In the genomic region with DNA sequence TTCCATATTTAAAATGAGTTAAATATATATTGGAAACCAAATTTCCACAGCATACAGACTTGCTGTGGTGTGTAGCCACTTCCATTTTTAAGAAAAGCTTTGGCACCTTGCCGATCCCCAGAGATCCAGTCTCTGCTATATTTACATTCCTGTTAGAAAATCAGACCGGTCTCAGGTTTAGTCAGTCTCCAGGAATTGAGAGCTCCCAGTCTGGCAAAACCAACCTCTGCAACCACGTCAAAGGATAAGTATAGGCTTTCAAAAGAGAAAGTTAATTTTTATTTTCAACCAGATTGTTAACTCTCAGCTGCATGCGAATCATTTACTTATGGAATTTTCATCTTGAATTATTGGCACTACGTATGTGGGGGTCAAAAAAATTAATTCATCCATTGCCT, we compare ENCODE assay signal across 15 cellular contexts. TPM values are rescaled to one million over a fixed set of nuclear protein-coding genes. Genes with fewer than 3 reads are reported as not detected.
DNase-seq lines count a peak whose midpoint lies in the region; ATAC-seq, FAIRE-seq and TF ChIP-seq lines count a peak whose summit lies in the region.
"Had no signal": no experiment of that assay in that cellular context is flagged by ENCODE, and none has a peak within 500 bp of the region (broad histone marks: within the 10 kb centered on the region; RNA-seq: fewer than 3 reads in every experiment).

No MANE protein-coding gene starts in this region.

- peak in 1 of 2 experiments; percentile 50 for DNase-seq in A549 (ENCODE audit: low read depth in 1 of 2, low spot score in 1 of 2)
- peak; percentile 61 for DNase-seq in HS-5 (ENCODE audit: low read depth)
- peak; percentile 86 for DNase-seq in choroid plexus epithelial cell (ENCODE audit: low read depth)
- DNase-seq in mucosa of gallbladder (ENCODE audit: low spot score): peak; percentile 26
- DNase-seq in RKO (ENCODE audit: low spot score): no peak
- no peak for DNase-seq in NCI-H187 treated with DMSO at 0.1 percent for 48 hours (lab: John Stamatoyannopoulos, UW)
- no peak for DNase-seq in right atrium auricular region (ENCODE audit: low spot score)
- DNase-seq: activated T-cell treated with anti-CD3 and anti-CD28 coated beads, Interleukin-2, amount 50 U/mL, for 4 hours; foreskin melanocyte; left ventricle myocardium inferior; NCI-H1417 treated with DMSO at 0.1 percent for 48 hours; NCI-H82; psoas muscle; SJCRH30 had no signal

- ATAC-seq in A549 (peak; percentile 80 to 81; a peak in 5 of 6 replicates), GM21717 (IDR thresholded peaks at IDR 0.05; ENCODE audit: unreplicated experiment) (no peak)
- ATAC-seq: activated T-cell treated with anti-CD3 and anti-CD28 coated beads, Interleukin-2, amount 50 U/mL, for 4 hours had no signal

- no peaks in the 10 kb centered on the region for H3K36me3 ChIP-seq in right atrium auricular region

- H3K4me1 ChIP-seq in A549 (peaks cover 54% of the 10 kb centered on the region), right atrium auricular region (no peaks in the 10 kb centered on the region)
- H3K4me1 ChIP-seq: psoas muscle, SJCRH30 had no signal

- H3K9me3 ChIP-seq in A549: no peaks in the 10 kb centered on the region
- H3K9me3 ChIP-seq in right atrium auricular region: no peaks in the 10 kb centered on the region
- H3K9me3 ChIP-seq: left ventricle myocardium inferior, psoas muscle had no signal

- no peak overlapping the region for H3K4me3 ChIP-seq in A549
- no peak overlapping the region for H3K4me3 ChIP-seq in choroid plexus epithelial cell (ENCODE audit: low read depth, low read length)
- H3K4me3 ChIP-seq in right atrium auricular region: no peak overlapping the region
- H3K4me3 ChIP-seq: left ventricle myocardium inferior, psoas muscle, SJCRH30 had no signal

- TF ChIP-seq CTCF in A549 (IDR thresholded peaks at IDR 0.05): no peak
- no peak for TF ChIP-seq CTCF in choroid plexus epithelial cell (conservative IDR thresholded peaks at IDR 0.05; ENCODE audit: low read depth, low read length)
- no peak for TF ChIP-seq CTCF in right atrium auricular region (IDR thresholded peaks at IDR 0.05)

- CTCF ChIA-PET in A549 (lab: Yijun Ruan, JAX): interaction anchor here (1.1 to 1.4 kb wide), 3 partner anchors 9 to 513 kb away, joined by 3 to 6 read pairs (median 4); no protein-coding TSS in a partner anchor

- POLR2A ChIA-PET in A549 (lab: Yijun Ruan, JAX): interaction anchor here (1.1 kb wide), 1 partner anchor 38 kb away, joined by 4 read pairs; a partner anchor contains a TSS

- no peak for FAIRE-seq in A549 (lab: Jason Lieb, UNC)

- 0 out of 5 replicates have a peak, but pooled peaks of 1 of the 2 experiments have one; percentile 19 for TF ChIP-seq EP300 in A549 (IDR thresholded peaks at IDR 0.05)

- H3K27ac ChIP-seq in A549: peak overlapping the region; percentile 57 to 74
- H3K27ac ChIP-seq in right atrium auricular region: no peak overlapping the region
- H3K27ac ChIP-seq: left ventricle myocardium inferior, psoas muscle, SJCRH30 had no signal

- TF ChIP-seq POLR2A in A549 (IDR thresholded peaks at IDR 0.05; ENCODE audit: low read length): no peak

- TF ChIP-seq RAD21 in A549 (conservative IDR thresholded peaks at IDR 0.05 in 1 of 2, IDR thresholded peaks at IDR 0.05 in 1 of 2): no peak

- no peaks in the 10 kb centered on the region for H3K27me3 ChIP-seq in right atrium auricular region
- H3K27me3 ChIP-seq: SJCRH30 had no signal

- H3K4me2 ChIP-seq in A549: peak overlapping the region; percentile 56

- WGBS in A549 (ENCODE audit: missing lambda C conversion rate): 37% methylated on average over 5 of the region's 5 CpGs

TF ChIP-seq in A549, 52 proteins besides CTCF, POLR2A, EP300 and RAD21:
- TF ChIP-seq, protein P1, sequence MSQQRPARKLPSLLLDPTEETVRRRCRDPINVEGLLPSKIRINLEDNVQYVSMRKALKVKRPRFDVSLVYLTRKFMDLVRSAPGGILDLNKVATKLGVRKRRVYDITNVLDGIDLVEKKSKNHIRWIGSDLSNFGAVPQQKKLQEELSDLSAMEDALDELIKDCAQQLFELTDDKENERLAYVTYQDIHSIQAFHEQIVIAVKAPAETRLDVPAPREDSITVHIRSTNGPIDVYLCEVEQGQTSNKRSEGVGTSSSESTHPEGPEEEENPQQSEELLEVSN (IDR thresholded peaks at IDR 0.05; ENCODE audit: borderline replicate concordance, low read depth): no peak
- no peak for TF ChIP-seq FOSL2 (IDR thresholded peaks at IDR 0.05)
- peak; percentile 23; the same call in 1 of the 2 replicates for TF ChIP-seq FOSL2 (CRISPR knock-in tag; IDR thresholded peaks at IDR 0.05)
- peak; percentile 27; the same call in 1 of the 2 replicates for TF ChIP-seq GATA3 (IDR thresholded peaks at IDR 0.05; ENCODE audit: borderline replicate concordance)

RNA-seq across cellular contexts. Expression of a gene that starts 28.1 kb away (rescaled TPM):
- polyA plus RNA-seq in A549 (2011; rRNA removed) (39.5 and 47.9 TPM in 2 replicates), A549 (2017; fragmentation: RNase III; extraction: RNeasy Plus Mini Kit Qiagen cat#74134 plus additional on column Dnase treatment) (33.1 to 36.1 TPM (median 34.4 TPM) in 3 replicates)
- polyA plus RNA-seq in A549 (2012; cell fraction: cytosol; rRNA removed): 15.1 and 17.0 TPM in 2 replicates
- polyA plus RNA-seq in A549 (2012; cell fraction: nucleus; rRNA removed): 15.3 and 18.4 TPM in 2 replicates
- 8.4 and 9.7 TPM in 2 replicates for polyA minus RNA-seq in A549 (2011; rRNA and poly(A)+ RNA removed)
- total RNA-seq in mucosa of gallbladder (5.3 TPM), right atrium auricular region (1 to 10 TPM; 4.3 to 7.8 TPM)

RNA-seq across cellular contexts. Expression of a gene that starts 38.1 kb away (rescaled TPM):
- polyA plus RNA-seq in A549 (2011; rRNA removed): 28.2 and 34.9 TPM in 2 replicates
- 7.3 TPM in 2 replicates for polyA plus RNA-seq in A549 (2012; cell fraction: cytosol; rRNA removed)
- polyA plus RNA-seq in A549 (2012; cell fraction: nucleus; rRNA removed): 8.8 and 10.7 TPM in 2 replicates
- polyA plus RNA-seq in A549 (2017; fragmentation: RNase III; extraction: RNeasy Plus Mini Kit Qiagen cat#74134 plus additional on column Dnase treatment): 23.5 to 26.3 TPM (median 24.1 TPM) in 3 replicates
- polyA minus RNA-seq in A549 (2011; rRNA and poly(A)+ RNA removed): 15.7 and 18.9 TPM in 2 replicates
- total RNA-seq in mucosa of gallbladder: 12.5 TPM
- total RNA-seq in right atrium auricular region: 10 to 100 TPM; 11.6 to 11.9 TPM

Comparison
In these comparisons a context has a peak if more than half of its experiments do, and no peak if none do; other contexts are left out.
1. DNase-seq: peak in HS-5 (single experiment), choroid plexus epithelial cell (single experiment) and mucosa of gallbladder (single experiment); none in RKO (single experiment), NCI-H187 treated with DMSO at 0.1 percent for 48 hours (single experiment) and right atrium auricular region (single experiment).
2. H3K27ac ChIP-seq: peak in A549 (2 of 2); none in right atrium auricular region (0 of 2).